Comparison of ENCODE assay signal across 9 cellular contexts in genomic region chr4:184287697-184288255, GRCh38.
A peak's percentile ranks its signal among the peaks of the same experiment; 100 is the strongest.
DNase-seq lines count a peak whose midpoint lies in the region; ATAC-seq and TF ChIP-seq lines count a peak whose summit lies in the region.
"Had no signal": no experiment of that assay in that cellular context is flagged by ENCODE, and none has a peak within 500 bp of the region (broad histone marks: within the 10 kb centered on the region; RNA-seq: fewer than 3 reads in every experiment).

No MANE protein-coding gene starts in this region.

- peaks cover 19% of the 10 kb centered on the region for H3K4me1 Mint-ChIP-seq in nephron
- peaks cover 52% of the 10 kb centered on the region for H3K4me1 Mint-ChIP-seq in activated naive CD4-positive, alpha-beta T cell treated with anti-CD3 and anti-CD28 coated beads for 36 hours (ENCODE audit: low read depth)

- peak overlapping the region; percentile 57 to 81 (median 67) for H3K27ac Mint-ChIP-seq in nephron
- H3K27ac Mint-ChIP-seq in activated naive CD4-positive, alpha-beta T cell treated with anti-CD3 and anti-CD28 coated beads for 36 hours: no peak overlapping the region

- ATAC-seq in HG02852 (IDR thresholded peaks at IDR 0.05; ENCODE audit: unreplicated experiment): no peak

- H3K9me3 Mint-ChIP-seq in nephron: no peaks in the 10 kb centered on the region
- no peaks in the 10 kb centered on the region for H3K9me3 Mint-ChIP-seq in activated naive CD4-positive, alpha-beta T cell treated with anti-CD3 and anti-CD28 coated beads for 36 hours
- H3K9me3 Mint-ChIP-seq: neural crest cell had no signal

- H3K27ac ChIP-seq in coronary artery: no peak overlapping the region

- DNase-seq in DMS79 treated with DMSO at 0.1 percent for 48 hours (lab: John Stamatoyannopoulos, UW) (peak; percentile 57), NCI-H69 (lab: John Stamatoyannopoulos, UW) (peak; percentile 3), epithelial cell of esophagus (ENCODE audit: low read depth) (peak; percentile 78), coronary artery (ENCODE audit: low spot score) (no peak)
- no peak for DNase-seq in activated naive CD4-positive, alpha-beta T cell treated with anti-CD3 and anti-CD28 coated beads for 36 hours
- no peak for DNase-seq in stimulated activated CD4-positive, alpha-beta T cell treated with anti-CD3 and anti-CD28 coated beads, Interleukin-4, amount 100 ng/mL, for 1 hour

- peak; percentile 40 for TF ChIP-seq CTCF in epithelial cell of esophagus (IDR thresholded peaks at IDR 0.05; ENCODE audit: insufficient read depth, low read depth, low read length, missing control alignments)
- TF ChIP-seq CTCF in nephron (IDR thresholded peaks at IDR 0.05; ENCODE audit: unreplicated experiment in 3 of 3): peak; percentile 37 to 51 (median 42)
- no peak for TF ChIP-seq CTCF in coronary artery (IDR thresholded peaks at IDR 0.05)

- CTCF ChIA-PET in activated naive CD4-positive, alpha-beta T cell treated with anti-CD3 and anti-CD28 coated beads for 36 hours (lab: Charles Lee): interaction anchor here (0.6 to 2.4 kb wide), 7 partner anchors 23 to 360 kb away, joined by 3 to 19 read pairs (median 3); no protein-coding TSS in a partner anchor

- no peaks in the 10 kb centered on the region for H3K36me3 Mint-ChIP-seq in nephron (ENCODE audit: low read depth)
- H3K36me3 Mint-ChIP-seq in activated naive CD4-positive, alpha-beta T cell treated with anti-CD3 and anti-CD28 coated beads for 36 hours (ENCODE audit: low read depth): no peaks in the 10 kb centered on the region

- H3K4me3 Mint-ChIP-seq in nephron: no peak overlapping the region
- no peak overlapping the region for H3K4me3 Mint-ChIP-seq in activated naive CD4-positive, alpha-beta T cell treated with anti-CD3 and anti-CD28 coated beads for 36 hours
- H3K4me3 Mint-ChIP-seq: neural crest cell had no signal

- H3K4me3 ChIP-seq in epithelial cell of esophagus (ENCODE audit: low read length) (no peak overlapping the region), coronary artery (no peak overlapping the region)

- intact Hi-C loops in activated naive CD4-positive, alpha-beta T cell treated with anti-CD3 and anti-CD28 coated beads for 36 hours (cut with micrococcal nuclease): loop anchor here (1.0 to 10.0 kb wide), 12 partner anchors 7 to 677 kb away; partner anchors contain the start of genes CENPU and IRF2

- peaks cover 6% of the 10 kb centered on the region for H3K27me3 Mint-ChIP-seq in nephron (ENCODE audit: low read depth)
- peaks cover 4% of the 10 kb centered on the region for H3K27me3 Mint-ChIP-seq in activated naive CD4-positive, alpha-beta T cell treated with anti-CD3 and anti-CD28 coated beads for 36 hours (ENCODE audit: low read depth)

Comparison
In these comparisons a context has a peak if more than half of its experiments do, and no peak if none do; other contexts are left out.
1. DNase-seq: peak in DMS79 treated with DMSO at 0.1 percent for 48 hours (single experiment), NCI-H69 (single experiment) and epithelial cell of esophagus (single experiment); none in activated naive CD4-positive, alpha-beta T cell treated with anti-CD3 and anti-CD28 coated beads for 36 hours (single experiment), coronary artery (single experiment) and stimulated activated CD4-positive, alpha-beta T cell treated with anti-CD3 and anti-CD28 coated beads, Interleukin-4, amount 100 ng/mL, for 1 hour (single experiment).